Comparison of ENCODE assay signal across 8 cellular contexts in the genomic region with DNA sequence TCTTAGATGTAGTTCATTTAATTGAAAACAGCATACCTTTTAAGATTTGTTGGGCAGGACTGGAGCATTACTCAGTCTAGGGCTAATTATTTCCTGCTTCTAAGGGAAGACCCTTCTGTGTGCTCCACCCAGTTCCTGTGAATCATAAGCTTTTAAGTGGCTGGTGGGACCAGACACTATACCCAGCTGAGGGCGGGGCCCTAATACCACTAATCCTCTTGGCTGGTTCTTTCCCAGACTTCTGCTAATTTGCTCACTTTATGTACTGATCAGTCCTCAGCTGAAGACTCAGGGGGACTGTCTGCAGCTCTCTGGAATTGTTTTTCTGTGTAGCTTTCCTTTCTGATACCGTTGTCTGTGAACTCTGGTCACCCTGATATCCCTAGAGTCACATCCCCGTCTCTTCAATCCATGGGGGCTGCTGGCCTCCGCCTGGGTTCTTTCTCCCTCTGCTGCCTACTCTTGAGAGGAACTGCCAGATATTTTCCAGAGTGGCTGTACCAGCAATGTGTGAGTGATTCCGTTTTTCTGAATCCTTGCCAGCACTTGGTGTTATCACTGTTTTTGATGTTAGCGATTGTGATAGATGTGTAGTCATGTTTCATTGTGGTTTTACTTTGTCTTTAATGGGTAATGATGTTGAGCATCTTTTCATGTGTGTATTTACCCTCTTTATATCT. TPM values are rescaled to one million over a fixed set of nuclear protein-coding genes. Genes with fewer than 3 reads are reported as not detected.
A peak's percentile ranks its signal among the peaks of the same experiment; 100 is the strongest.
DNase-seq lines count a peak whose midpoint lies in the region; ATAC-seq, FAIRE-seq and TF ChIP-seq lines count a peak whose summit lies in the region.

No MANE protein-coding gene starts in this region.

- no peak for FAIRE-seq in A549 (lab: Jason Lieb, UNC)

- H3K27ac ChIP-seq in A549 (peak overlapping the region in 1 of 2 experiments; percentile 40; a peak in 2 of 6 replicates), dorsolateral prefrontal cortex (peak overlapping the region in 2 of 59 donors; percentile 5 to 51)
- peak overlapping the region; percentile 87 for H3K27ac ChIP-seq in effector memory CD4-positive, alpha-beta T cell (ENCODE audit: insufficient read depth, low read length, poor library complexity, severe bottlenecking)

- TF ChIP-seq POLR2A in A549 (IDR thresholded peaks at IDR 0.05; ENCODE audit: low read length): no peak

- H3K4me2 ChIP-seq in A549: peak overlapping the region; percentile 11; the same call in 1 of the 3 replicates

- DNase-seq in A549 (ENCODE audit: low read depth in 1 of 2, low spot score in 1 of 2) (peak in 1 of 2 experiments; percentile 55), LHCN-M2 (ENCODE audit: low read depth) (peak; percentile 84), pulmonary artery endothelial cell (ENCODE audit: low read depth, low spot score) (peak; percentile 57), dorsolateral prefrontal cortex (no peak)
- DNase-seq in activated CD4-positive, alpha-beta T cell treated with anti-CD3 and anti-CD28 coated beads for 4 hours: peak; percentile 67 to 72
- DNase-seq in effector memory CD4-positive, alpha-beta T cell: peak; percentile 40 to 72 (median 43)

- CTCF ChIA-PET in A549 (lab: Yijun Ruan, JAX): interaction anchor here (0.7 to 2.5 kb wide), 4 partner anchors 9 to 95 kb away, joined by 3 to 9 read pairs (median 3); partner anchors contain the start of genes JMJD6, METTL23 and MGAT5B

- WGBS in A549 (ENCODE audit: missing lambda C conversion rate): 83% methylated on average over 6 of the region's 6 CpGs

- H3K27me3 ChIP-seq in effector memory CD4-positive, alpha-beta T cell (replicated peaks; ENCODE audit: control insufficient read depth, insufficient read depth, low read length, poor library complexity, severe bottlenecking): no peaks in the 10 kb centered on the region
- H3K27me3 ChIP-seq in dorsolateral prefrontal cortex: no peaks in the 10 kb centered on the region

- no peak for TF ChIP-seq EP300 in A549 (IDR thresholded peaks at IDR 0.05)

- H3K4me3 ChIP-seq in A549: no peak overlapping the region
- peak overlapping the region; percentile 30 for H3K4me3 ChIP-seq in effector memory CD4-positive, alpha-beta T cell (ENCODE audit: insufficient read depth, low read depth, low read length, poor library complexity, severe bottlenecking)
- no peak overlapping the region for H3K4me3 ChIP-seq in dorsolateral prefrontal cortex

- POLR2A ChIA-PET in A549 (lab: Yijun Ruan, JAX): interaction anchor here (0.6 kb wide), 2 partner anchors 10 to 22 kb away, joined by 5 to 6 read pairs; no protein-coding TSS in a partner anchor

- H3K9me3 ChIP-seq in A549: no peaks in the 10 kb centered on the region
- no peaks in the 10 kb centered on the region for H3K9me3 ChIP-seq in effector memory CD4-positive, alpha-beta T cell (ENCODE audit: control insufficient read depth, low read length)

- no peak for TF ChIP-seq CTCF in A549 (IDR thresholded peaks at IDR 0.05)
- no peak for TF ChIP-seq CTCF in dorsolateral prefrontal cortex (IDR thresholded peaks at IDR 0.05 in 54 of 56, conservative IDR thresholded peaks at IDR 0.05 in 2 of 56; ENCODE audit: low read depth in 1 of 56, partially characterized antibody in 56 of 56)

- ATAC-seq in A549 (peak; percentile 43 to 84; a peak in 4 of 6 replicates), GM21390 (IDR thresholded peaks at IDR 0.05; ENCODE audit: unreplicated experiment) (no peak), HG03520 (IDR thresholded peaks at IDR 0.05; ENCODE audit: unreplicated experiment) (no peak)

- peaks cover 34% of the 10 kb centered on the region for H3K36me3 ChIP-seq in effector memory CD4-positive, alpha-beta T cell (ENCODE audit: control insufficient read depth, insufficient read depth, low read length)

- no peak for TF ChIP-seq RAD21 in A549 (conservative IDR thresholded peaks at IDR 0.05 in 1 of 2, IDR thresholded peaks at IDR 0.05 in 1 of 2)

- intact Hi-C loops in dorsolateral prefrontal cortex (cut with DNase I): no loop called here

- peaks cover 6% of the 10 kb centered on the region; the same call in 2 of the 3 replicates for H3K4me1 ChIP-seq in A549
- H3K4me1 ChIP-seq in effector memory CD4-positive, alpha-beta T cell (ENCODE audit: control insufficient read depth, insufficient read depth, low read length, poor library complexity, severe bottlenecking): peaks cover 8% of the 10 kb centered on the region

TF ChIP-seq in A549, 52 proteins besides CTCF, POLR2A, EP300 and RAD21:
- TF ChIP-seq, protein P1, sequence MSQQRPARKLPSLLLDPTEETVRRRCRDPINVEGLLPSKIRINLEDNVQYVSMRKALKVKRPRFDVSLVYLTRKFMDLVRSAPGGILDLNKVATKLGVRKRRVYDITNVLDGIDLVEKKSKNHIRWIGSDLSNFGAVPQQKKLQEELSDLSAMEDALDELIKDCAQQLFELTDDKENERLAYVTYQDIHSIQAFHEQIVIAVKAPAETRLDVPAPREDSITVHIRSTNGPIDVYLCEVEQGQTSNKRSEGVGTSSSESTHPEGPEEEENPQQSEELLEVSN (IDR thresholded peaks at IDR 0.05; ENCODE audit: borderline replicate concordance, low read depth): no peak
- TF ChIP-seq CEBPB (IDR thresholded peaks at IDR 0.05): no peak
- TF ChIP-seq, protein P2, sequence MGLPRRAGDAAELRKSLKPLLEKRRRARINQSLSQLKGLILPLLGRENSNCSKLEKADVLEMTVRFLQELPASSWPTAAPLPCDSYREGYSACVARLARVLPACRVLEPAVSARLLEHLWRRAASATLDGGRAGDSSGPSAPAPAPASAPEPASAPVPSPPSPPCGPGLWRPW (IDR thresholded peaks at IDR 0.05): no peak
- TF ChIP-seq ZFP36 (IDR thresholded peaks at IDR 0.05; ENCODE audit: borderline replicate concordance, partially characterized antibody): no peak
- TF ChIP-seq PHF8 (IDR thresholded peaks at IDR 0.05; ENCODE audit: borderline replicate concordance, low read depth): no peak
- no peak for TF ChIP-seq FOXS1 (CRISPR knock-in tag; IDR thresholded peaks at IDR 0.05)
- TF ChIP-seq POLR2AphosphoS2 (conservative IDR thresholded peaks at IDR 0.05; ENCODE audit: low read length): no peak
- TF ChIP-seq HMGXB4 (CRISPR knock-in tag; IDR thresholded peaks at IDR 0.05; ENCODE audit: borderline replicate concordance): no peak
- TF ChIP-seq FOSL2 (IDR thresholded peaks at IDR 0.05): no peak
- TF ChIP-seq FOSL2 (CRISPR knock-in tag; IDR thresholded peaks at IDR 0.05): no peak
TF ChIP-seq in A549: peak in this region for 0.

RNA-seq across cellular contexts. Expression of gene MFSD11, which starts 35.1 kb away (rescaled TPM):
- polyA plus RNA-seq in A549 (2011; rRNA removed): 26.0 and 30.0 TPM in 2 replicates
- polyA plus RNA-seq in A549 (2012; cell fraction: cytosol; rRNA removed): 11.3 and 13.8 TPM in 2 replicates
- polyA plus RNA-seq in A549 (2012; cell fraction: nucleus; rRNA removed): 22.0 and 27.9 TPM in 2 replicates
- 17.4 to 18.2 TPM (median 17.5 TPM) in 3 replicates for polyA plus RNA-seq in A549 (2017; fragmentation: RNase III; extraction: RNeasy Plus Mini Kit Qiagen cat#74134 plus additional on column Dnase treatment)
- 19.6 and 24.8 TPM in 2 replicates for polyA minus RNA-seq in A549 (2011; rRNA and poly(A)+ RNA removed)
- 30.5 and 31.0 TPM in 2 replicates for total RNA-seq in LHCN-M2 (2014; rRNA removed)
- 15.2 TPM for polyA plus RNA-seq in LHCN-M2 (2012)
- 26.6 and 28.6 TPM in 2 replicates for total RNA-seq in pulmonary artery endothelial cell
- total RNA-seq in dorsolateral prefrontal cortex: 10 to 100 TPM; 33.8 to 73.3 (median 51.7) TPM

RNA-seq across cellular contexts. Expression of gene SRSF2, which starts 35.9 kb away (rescaled TPM):
- 348 and 412 TPM in 2 replicates for polyA plus RNA-seq in A549 (2011; rRNA removed)
- 457 and 705 TPM in 2 replicates for polyA plus RNA-seq in A549 (2012; cell fraction: cytosol; rRNA removed)
- 1,115 and 2,236 TPM in 2 replicates for polyA plus RNA-seq in A549 (2012; cell fraction: nucleus; rRNA removed)
- polyA plus RNA-seq in A549 (2017; fragmentation: RNase III; extraction: RNeasy Plus Mini Kit Qiagen cat#74134 plus additional on column Dnase treatment): 338 to 342 TPM (median 340 TPM) in 3 replicates
- 111 and 119 TPM in 2 replicates for polyA minus RNA-seq in A549 (2011; rRNA and poly(A)+ RNA removed)
- total RNA-seq in LHCN-M2 (2014; rRNA removed): 387 and 481 TPM in 2 replicates
- 147 TPM for polyA plus RNA-seq in LHCN-M2 (2012)
- 371 and 418 TPM in 2 replicates for total RNA-seq in pulmonary artery endothelial cell
- 100 to 1,000 TPM in 112 of 120 experiments, 10 to 100 TPM in 8; 73.8 to 169 (median 128) TPM for total RNA-seq in dorsolateral prefrontal cortex

RNA-seq across cellular contexts. Expression of gene METTL23, which starts 46.3 kb away (rescaled TPM):
- polyA plus RNA-seq in A549 (2011; rRNA removed): 120 and 138 TPM in 2 replicates
- 59.6 and 69.2 TPM in 2 replicates for polyA plus RNA-seq in A549 (2012; cell fraction: cytosol; rRNA removed)
- 52.8 and 61.7 TPM in 2 replicates for polyA plus RNA-seq in A549 (2012; cell fraction: nucleus; rRNA removed)
- 64.6 to 67.2 TPM (median 64.9 TPM) in 3 replicates for polyA plus RNA-seq in A549 (2017; fragmentation: RNase III; extraction: RNeasy Plus Mini Kit Qiagen cat#74134 plus additional on column Dnase treatment)
- 22.2 and 33.0 TPM in 2 replicates for polyA minus RNA-seq in A549 (2011; rRNA and poly(A)+ RNA removed)
- total RNA-seq in LHCN-M2 (2014; rRNA removed): 40.5 and 41.2 TPM in 2 replicates
- polyA plus RNA-seq in LHCN-M2 (2012): 38.5 TPM
- 18.6 and 19.8 TPM in 2 replicates for total RNA-seq in pulmonary artery endothelial cell
- total RNA-seq in dorsolateral prefrontal cortex: 10 to 100 TPM; 12.5 to 29.2 (median 18.7) TPM

RNA-seq across cellular contexts. Expression of gene JMJD6, which starts 46.6 kb away (rescaled TPM):
- polyA plus RNA-seq in A549 (2011; rRNA removed) (17.5 and 23.0 TPM in 2 replicates), A549 (2017; fragmentation: RNase III; extraction: RNeasy Plus Mini Kit Qiagen cat#74134 plus additional on column Dnase treatment) (44.5 to 55.3 TPM (median 53.3 TPM) in 3 replicates)
- 29.8 and 31.6 TPM in 2 replicates for polyA plus RNA-seq in A549 (2012; cell fraction: cytosol; rRNA removed)
- 38.6 and 43.7 TPM in 2 replicates for polyA plus RNA-seq in A549 (2012; cell fraction: nucleus; rRNA removed)
- 16.0 and 23.1 TPM in 2 replicates for polyA minus RNA-seq in A549 (2011; rRNA and poly(A)+ RNA removed)
- total RNA-seq in LHCN-M2 (2014; rRNA removed) (29.3 and 34.5 TPM in 2 replicates), pulmonary artery endothelial cell (22.6 and 33.0 TPM in 2 replicates), dorsolateral prefrontal cortex (100 to 1,000 TPM in 1 of 120 experiments, 10 to 100 TPM in 119; 22.0 to 110 (median 35.8) TPM)
- 36.2 TPM for polyA plus RNA-seq in LHCN-M2 (2012)

Comparison
In these comparisons a context has a peak if more than half of its experiments do, and no peak if none do; other contexts are left out.
1. ATAC-seq: peak in A549 (2 of 2); none in GM21390 (single experiment) and HG03520 (single experiment).
2. DNase-seq: peak in LHCN-M2 (single experiment), activated CD4-positive, alpha-beta T cell treated with anti-CD3 and anti-CD28 coated beads for 4 hours (2 of 2), effector memory CD4-positive, alpha-beta T cell (3 of 3) and pulmonary artery endothelial cell (single experiment); none in dorsolateral prefrontal cortex (0 of 10).